ENCODE assay signal across 7 cellular contexts in genomic region chr5:72842816-72843215, GRCh38. TPM values are rescaled to one million over a fixed set of nuclear protein-coding genes. Genes with fewer than 3 reads are reported as not detected.
DNase-seq lines count a peak whose midpoint lies in the region; ATAC-seq, FAIRE-seq and TF ChIP-seq lines count a peak whose summit lies in the region.

No MANE protein-coding gene starts in this region.

- no peaks in the 10 kb centered on the region; the same call in 1 of the 2 replicates for H4K20me1 ChIP-seq in GM23338 (replicated peaks; ENCODE audit: insufficient read depth)

- no peak overlapping the region for H3K9ac ChIP-seq in endodermal cell (ENCODE audit: extremely low read depth, low read length, poor library complexity, severe bottlenecking)

- FAIRE-seq in pancreas (lab: Jason Lieb, UNC): no peak

- no peak overlapping the region for H2AFZ ChIP-seq in GM23338

- TF ChIP-seq POLR2A in prostate gland (IDR thresholded peaks at IDR 0.05): no peak

- intact Hi-C loops in pancreas (cut with DNase I) (no loop called here), prostate gland (cut with DNase I) (loop anchor here (10.0 kb wide), 1 partner anchor 112 kb away; the partner anchor contains the start of gene FCHO2)

- no peaks in the 10 kb centered on the region for H3K36me3 ChIP-seq in GM23338 (ENCODE audit: insufficient read depth)
- H3K36me3 ChIP-seq in endodermal cell (ENCODE audit: control insufficient read depth, insufficient read depth, low read length): no peaks in the 10 kb centered on the region
- no peaks in the 10 kb centered on the region for H3K36me3 ChIP-seq in pancreas
- no peaks in the 10 kb centered on the region for H3K36me3 ChIP-seq in prostate gland

- H3K4me1 Mint-ChIP-seq in GM23338 (peaks cover 37% of the 10 kb centered on the region), endodermal cell (peaks cover 18% of the 10 kb centered on the region)

- H3K27me3 Mint-ChIP-seq in GM23338 (ENCODE audit: insufficient read depth, low read depth, poor library complexity): no peaks in the 10 kb centered on the region
- H3K27me3 Mint-ChIP-seq in endodermal cell (ENCODE audit: insufficient read depth): no peaks in the 10 kb centered on the region

- H3K36me3 Mint-ChIP-seq in GM23338 (ENCODE audit: low read depth) (no peaks in the 10 kb centered on the region), endodermal cell (ENCODE audit: low read depth) (no peaks in the 10 kb centered on the region)

- peak; percentile 27 for DNase-seq in GM23338 (ENCODE audit: low spot score)
- peak; percentile 16 for DNase-seq in NCI-H69 (lab: John Stamatoyannopoulos, UW)
- peak; percentile 59 for DNase-seq in endodermal cell
- no peak for DNase-seq in pancreas
- DNase-seq in prostate gland (ENCODE audit: low spot score): no peak
- no peak for DNase-seq in NCI-H345 (lab: John Stamatoyannopoulos, UW)
- no peak for DNase-seq in NCI-H748 (lab: John Stamatoyannopoulos, UW; ENCODE audit: unreplicated experiment)

- TF ChIP-seq CTCF in GM23338 (conservative IDR thresholded peaks at IDR 0.05; ENCODE audit: low read depth in 2 of 2) (peak in 1 of 2 experiments; percentile 55; a peak in 2 of 4 replicates), endodermal cell (conservative IDR thresholded peaks at IDR 0.05) (peak; percentile 48), pancreas (IDR thresholded peaks at IDR 0.05) (no peak), prostate gland (IDR thresholded peaks at IDR 0.05) (no peak)

- no peak overlapping the region for H3K4me2 ChIP-seq in GM23338

- H3K9me3 ChIP-seq in endodermal cell (ENCODE audit: control insufficient read depth, low read length) (no peaks in the 10 kb centered on the region), pancreas (no peaks in the 10 kb centered on the region), prostate gland (no peaks in the 10 kb centered on the region)

- no peak overlapping the region for H3K4me3 Mint-ChIP-seq in GM23338
- no peak overlapping the region for H3K4me3 Mint-ChIP-seq in endodermal cell

- H3K27me3 ChIP-seq in GM23338 (ENCODE audit: insufficient read depth) (no peaks in the 10 kb centered on the region), endodermal cell (ENCODE audit: control insufficient read depth, insufficient read depth, low read length, poor library complexity, severe bottlenecking) (no peaks in the 10 kb centered on the region), pancreas (no peaks in the 10 kb centered on the region), prostate gland (replicated peaks; ENCODE audit: insufficient read depth) (no peaks in the 10 kb centered on the region)

- peaks cover 17% of the 10 kb centered on the region for H3K79me2 ChIP-seq in GM23338 (replicated peaks; ENCODE audit: insufficient read depth)

- ATAC-seq in GM23338 (peak; percentile 87), pancreas (peak in 3 of 4 donors; percentile 50 to 61 (median 54))

- peaks cover 14% of the 10 kb centered on the region; the same call in 1 of the 2 replicates for H3K4me1 ChIP-seq in GM23338 (ENCODE audit: insufficient read depth)
- H3K4me1 ChIP-seq in endodermal cell (ENCODE audit: control insufficient read depth, insufficient read depth, low read length): no peaks in the 10 kb centered on the region
- peaks cover 0 to 39% (median 20%) of the 10 kb centered on the region in 3 donors for H3K4me1 ChIP-seq in pancreas
- H3K4me1 ChIP-seq in prostate gland (replicated peaks): no peaks in the 10 kb centered on the region

- H3K27ac Mint-ChIP-seq in GM23338 (peak overlapping the region; percentile 92), endodermal cell (peak overlapping the region; percentile 87)

- H3K4me3 ChIP-seq in GM23338: no peak overlapping the region
- no peak overlapping the region for H3K4me3 ChIP-seq in endodermal cell (ENCODE audit: low read length)
- H3K4me3 ChIP-seq in pancreas: no peak overlapping the region
- H3K4me3 ChIP-seq in prostate gland: no peak overlapping the region

- H3K9me2 ChIP-seq in GM23338 (ENCODE audit: insufficient read depth): no peaks in the 10 kb centered on the region

- no peak overlapping the region for H3K27ac ChIP-seq in GM23338 (ENCODE audit: low read depth)
- H3K27ac ChIP-seq in endodermal cell (ENCODE audit: low read depth, low read length): no peak overlapping the region
- no peak overlapping the region for H3K27ac ChIP-seq in pancreas
- H3K27ac ChIP-seq in prostate gland: no peak overlapping the region

- H3K9me3 Mint-ChIP-seq in GM23338: no peaks in the 10 kb centered on the region
- H3K9me3 Mint-ChIP-seq in endodermal cell: no peaks in the 10 kb centered on the region

- no peaks in the 10 kb centered on the region for H3F3A ChIP-seq in GM23338 (replicated peaks; ENCODE audit: low read depth)

TF ChIP-seq in GM23338, 12 proteins besides CTCF, POLR2A, EP300 and RAD21:
- TF ChIP-seq ZNF462 (CRISPR knock-in tag; IDR thresholded peaks at IDR 0.05) (no peak), STAT1 (IDR thresholded peaks at IDR 0.05; ENCODE audit: unreplicated experiment) (no peak), ZNF114 (CRISPR knock-in tag; IDR thresholded peaks at IDR 0.05) (no peak), POLR2AphosphoS5 (IDR thresholded peaks at IDR 0.05; ENCODE audit: low read depth) (no peak), EZH2 (IDR thresholded peaks at IDR 0.05; ENCODE audit: low read depth, unreplicated experiment) (no peak), ZNF331 (CRISPR knock-in tag; IDR thresholded peaks at IDR 0.05; ENCODE audit: low read depth) (no peak)

RNA-seq across cellular contexts. Expression of gene TNPO1, which starts 26.4 kb away (rescaled TPM):
- 197 and 224 TPM in 2 replicates for total RNA-seq in GM23338 (2014; rRNA removed; shearing (Covaris generic))
- 94.7 and 117 TPM in 2 replicates for polyA plus RNA-seq in GM23338 (2016; fragmentation: Nextera tagmentation; extraction: Ambion mirVana)
- 100 to 1,000 TPM; 133 to 141 TPM for total RNA-seq in endodermal cell
- 144 TPM for polyA plus RNA-seq in endodermal cell (2013, experiment 1 of 2)
- 144 TPM for polyA plus RNA-seq in endodermal cell (2013, experiment 2 of 2)
- 10 to 100 TPM; 37.9 to 58.9 (median 48.2) TPM for total RNA-seq in pancreas
- 10 to 100 TPM in 1 of 2 donors, 1 to 10 TPM in 1; 5.5 to 11.2 TPM for polyA plus RNA-seq in pancreas
- total RNA-seq in prostate gland: 100 to 1,000 TPM; 107 to 113 TPM

Comparison
In these comparisons a context has a peak if more than half of its experiments do, and no peak if none do; other contexts are left out.
1. DNase-seq: peak in GM23338 (single experiment), NCI-H69 (single experiment) and endodermal cell (single experiment); none in pancreas (0 of 6), prostate gland (single experiment), NCI-H345 (single experiment) and NCI-H748 (single experiment).